In genomic region chr3:24956613-24957012, GRCh38 we compare ENCODE assay signal across 25 cellular contexts.
DNase-seq lines count a peak whose midpoint lies in the region; ATAC-seq, FAIRE-seq and TF ChIP-seq lines count a peak whose summit lies in the region.
"Had no signal": no experiment of that assay in that cellular context is flagged by ENCODE, and none has a peak within 500 bp of the region (broad histone marks: within the 10 kb centered on the region; RNA-seq: fewer than 3 reads in every experiment).

No MANE protein-coding gene starts in this region.

- H3K9me1 ChIP-seq in endothelial cell of umbilical vein (replicated peaks; ENCODE audit: control insufficient read depth, extremely low read depth, insufficient read depth, low read length) = no peaks in the 10 kb centered on the region

- H3K4me1 ChIP-seq in right cardiac atrium (ENCODE audit: control insufficient read depth, insufficient read depth, low read length) = no peaks in the 10 kb centered on the region
- peaks cover 2% of the 10 kb centered on the region for H3K4me1 ChIP-seq in endothelial cell of umbilical vein (ENCODE audit: control insufficient read depth, extremely low read depth, insufficient read depth, low read length)
- H3K4me1 ChIP-seq in right lobe of liver = no peaks in the 10 kb centered on the region
- H3K4me1 ChIP-seq: A549; BE2C; BLaER1 treated with 17β-estradiol and CSF1 and Interleukin-3, amounts not matched to agents 10 nM and 100 nM had no signal

- DNase-seq in right cardiac atrium = no peak
- no peak for DNase-seq in left ventricle myocardium superior
- peak; percentile 14 for DNase-seq in endothelial cell of umbilical vein (ENCODE audit: low read depth, low spot score)
- DNase-seq in right lobe of liver = no peak
- DNase-seq in SKM-1 treated with dmso at 0.1 percent for 144 hours (lab: John Stamatoyannopoulos, UW; ENCODE audit: unreplicated experiment) = no peak
- no peak for DNase-seq in DMS153 (lab: John Stamatoyannopoulos, UW)
- DNase-seq: 8988T; ACHN; AML-193; BE2C; CD4-positive, alpha-beta T cell; CD8-positive, alpha-beta memory T cell; DMS 273 treated with DMSO at 0.1 percent for 48 hours; DMS53; DMS79 treated with DMSO at 0.1 percent for 48 hours; GF-D8; H9 had no signal

- no peaks in the 10 kb centered on the region for H3K27me3 ChIP-seq in right cardiac atrium (ENCODE audit: control insufficient read depth, insufficient read depth)
- no peaks in the 10 kb centered on the region for H3K27me3 ChIP-seq in endothelial cell of umbilical vein (ENCODE audit: control insufficient read depth in 2 of 2, insufficient read depth in 2 of 2, low read length in 2 of 2)
- no peaks in the 10 kb centered on the region for H3K27me3 ChIP-seq in right lobe of liver
- H3K27me3 ChIP-seq: BE2C; BLaER1 treated with 17β-estradiol and CSF1 and Interleukin-3, amounts not matched to agents 10 nM and 100 nM had no signal

- H3K79me2 ChIP-seq in endothelial cell of umbilical vein (ENCODE audit: control insufficient read depth, insufficient read depth, low read length) = no peaks in the 10 kb centered on the region

- POLR2A ChIA-PET in endothelial cell of umbilical vein (lab: Charles Lee) = no interaction called here

- H3K27ac ChIP-seq in right cardiac atrium (ENCODE audit: low read length) (peak overlapping the region; percentile 24), endothelial cell of umbilical vein (ENCODE audit: insufficient read depth, low read depth, low read length) (no peak overlapping the region), right lobe of liver (no peak overlapping the region)
- H3K27ac ChIP-seq: A549; BLaER1 treated with 17β-estradiol and CSF1 and Interleukin-3, amounts not matched to agents 10 nM and 100 nM had no signal

- ATAC-seq in right cardiac atrium (peak; percentile 45 to 89), left ventricle myocardium superior (no peak), right lobe of liver (peak; percentile 57 to 87 (median 76)), HG03196 (IDR thresholded peaks at IDR 0.05; ENCODE audit: unreplicated experiment) (no peak)
- ATAC-seq: A549, GM23338, HCT116 had no signal

- peak overlapping the region; percentile 11 for H2AFZ ChIP-seq in endothelial cell of umbilical vein (ENCODE audit: low read depth, low read length)
- H2AFZ ChIP-seq: GM23338 had no signal

- 70% methylated on average over 4 of the region's 4 CpGs for WGBS in right cardiac atrium
- 66% methylated on average over 4 of the region's 4 CpGs for WGBS in right lobe of liver (ENCODE audit: insufficient coverage, low coverage, low lambda C conversion rate, missing lambda C conversion rate)

- no peak for FAIRE-seq in endothelial cell of umbilical vein (lab: Jason Lieb, UNC)
- FAIRE-seq: A549, D721Med, GM12891, GM18507 had no signal

- H3K36me3 ChIP-seq in endothelial cell of umbilical vein (ENCODE audit: control insufficient read depth in 2 of 2, extremely low read depth in 1 of 2, insufficient read depth in 2 of 2, low read length in 2 of 2) (no peaks in the 10 kb centered on the region), right lobe of liver (no peaks in the 10 kb centered on the region)
- H3K36me3 ChIP-seq: BE2C; BLaER1 treated with 17β-estradiol and CSF1 and Interleukin-3, amounts not matched to agents 10 nM and 100 nM had no signal

- H3K9me3 ChIP-seq in right cardiac atrium (ENCODE audit: control insufficient read depth, low read length) (no peaks in the 10 kb centered on the region), endothelial cell of umbilical vein (replicated peaks; ENCODE audit: control insufficient read depth, insufficient read depth, low read length) (no peaks in the 10 kb centered on the region), right lobe of liver (no peaks in the 10 kb centered on the region)
- H3K9me3 ChIP-seq: A549, BE2C had no signal

- no peak overlapping the region for H3K4me2 ChIP-seq in endothelial cell of umbilical vein (ENCODE audit: insufficient read depth, low read length)
- H3K4me2 ChIP-seq: A549; BLaER1 treated with 17β-estradiol and CSF1 and Interleukin-3, amounts not matched to agents 10 nM and 100 nM; GM23338 had no signal

- intact Hi-C loops in right cardiac atrium (cut with DNase I) (no loop called here), left ventricle myocardium superior (cut with micrococcal nuclease) (no loop called here), endothelial cell of umbilical vein (cut with micrococcal nuclease) (no loop called here), right lobe of liver (cut with DNase I) (no loop called here)

- H3K4me3 ChIP-seq in right cardiac atrium (ENCODE audit: low read length) (no peak overlapping the region), endothelial cell of umbilical vein (replicated peaks in 1 of 3; ENCODE audit: insufficient read depth in 1 of 3, low read depth in 1 of 3, low read length in 3 of 3) (no peak overlapping the region), right lobe of liver (no peak overlapping the region)
- H3K4me3 ChIP-seq: A549; BLaER1 treated with 17β-estradiol and CSF1 and Interleukin-3, amounts not matched to agents 10 nM and 100 nM; GM23338 had no signal

- no TSS peak for BruUV-seq in endothelial cell of umbilical vein (replicated peaks; lab: Mats Ljungman, UMichigan)

- TF ChIP-seq POLR2A in endothelial cell of umbilical vein (IDR thresholded peaks at IDR 0.05; ENCODE audit: low read depth, low read length) = no peak
- TF ChIP-seq POLR2A in right lobe of liver (IDR thresholded peaks at IDR 0.05) = no peak

- TF ChIP-seq CTCF in endothelial cell of umbilical vein (IDR thresholded peaks at IDR 0.05; ENCODE audit: extremely low read depth in 1 of 2, insufficient read depth in 1 of 2, low read depth in 1 of 2, low read length in 2 of 2) = no peak
- no peak for TF ChIP-seq CTCF in right lobe of liver (IDR thresholded peaks at IDR 0.05)

- dilution Hi-C loops in endothelial cell of umbilical vein (cut with MboI; ENCODE audit: extremely low pct_ligation_motif_present, low sequenced_read_pairs) = no loop called here

- H3K9ac ChIP-seq in endothelial cell of umbilical vein (replicated peaks; ENCODE audit: extremely low read depth, insufficient read depth, low read length) = no peak overlapping the region
- H3K9ac ChIP-seq: BLaER1 treated with 17β-estradiol and CSF1 and Interleukin-3, amounts not matched to agents 10 nM and 100 nM had no signal

- CTCF ChIA-PET in endothelial cell of umbilical vein (lab: Charles Lee) = no interaction called here

- no peaks in the 10 kb centered on the region for H4K20me1 ChIP-seq in endothelial cell of umbilical vein (replicated peaks; ENCODE audit: control insufficient read depth, extremely low read depth, insufficient read depth, low read length)
- H4K20me1 ChIP-seq: BLaER1 treated with 17β-estradiol and CSF1 and Interleukin-3, amounts not matched to agents 10 nM and 100 nM had no signal

TF ChIP-seq in endothelial cell of umbilical vein, 7 proteins besides CTCF, POLR2A, EP300 and RAD21:
- no peak for TF ChIP-seq FOS (IDR thresholded peaks at IDR 0.05; ENCODE audit: borderline replicate concordance, insufficient read depth, low read length)

Comparison
In these comparisons a context has a peak if more than half of its experiments do, and no peak if none do; other contexts are left out.
1. ATAC-seq: peak in right cardiac atrium (2 of 2) and right lobe of liver (4 of 4); none in left ventricle myocardium superior (single experiment) and HG03196 (single experiment).